Comparison of ENCODE assay signal across 31 cellular contexts in genomic region chr3:7410782-7411181, GRCh38.
DNase-seq lines count a peak whose midpoint lies in the region; ATAC-seq, FAIRE-seq and TF ChIP-seq lines count a peak whose summit lies in the region.
"Had no signal": no experiment of that assay in that cellular context is flagged by ENCODE, and none has a peak within 500 bp of the region (broad histone marks: within the 10 kb centered on the region; RNA-seq: fewer than 3 reads in every experiment).

No MANE protein-coding gene starts in this region.

- H3K9ac ChIP-seq in H1 (replicated peaks in 1 of 4; ENCODE audit: extremely low read depth in 1 of 4, low read depth in 3 of 4, low read length in 3 of 4) (no peak overlapping the region), SK-N-SH (no peak overlapping the region)
- H3K9ac ChIP-seq: BLaER1, GM23248 had no signal

- H3F3A ChIP-seq in SK-N-SH (replicated peaks; ENCODE audit: insufficient read depth) = no peaks in the 10 kb centered on the region

- peaks cover 0 to 5% of the 10 kb centered on the region in 2 donors for H3K9me3 Mint-ChIP-seq in activated naive CD4-positive, alpha-beta T cell treated with anti-CD3 and anti-CD28 coated beads, Interleukin-2, amount 50 U/mL, for 72 hours
- H3K9me3 Mint-ChIP-seq: CD4-positive, alpha-beta T cell had no signal

- no peak overlapping the region for H3K4me3 ChIP-seq in H1 (ENCODE audit: extremely low read depth in 1 of 4, insufficient read depth in 2 of 4, low read depth in 3 of 4, low read length in 4 of 4)
- no peak overlapping the region for H3K4me3 ChIP-seq in SK-N-SH (ENCODE audit: low read depth in 2 of 2, low read length in 1 of 2)
- H3K4me3 ChIP-seq: BLaER1, GM12878, GM23248, SJSA1 had no signal

- CTCF ChIA-PET in H1 (lab: Charles Lee; ENCODE audit: partially characterized antibody) (interaction anchor here (0.8 to 2.0 kb wide), 6 partner anchors 8 to 292 kb away, joined by 3 to 9 read pairs (median 4); no protein-coding TSS in a partner anchor), SK-N-SH (lab: Yijun Ruan, JAX) (no interaction called here)

- H3K18ac ChIP-seq in H1 (ENCODE audit: extremely low read depth, low read length) = no peak overlapping the region

- no peak overlapping the region for H2BK5ac ChIP-seq in H1 (ENCODE audit: low read depth, low read length)

- no peak overlapping the region for H3K56ac ChIP-seq in H1 (replicated peaks; ENCODE audit: insufficient read length, low read depth, low read length)

- no peaks in the 10 kb centered on the region for H3K9me2 ChIP-seq in SK-N-SH

- no peak overlapping the region for H2BK12ac ChIP-seq in H1 (ENCODE audit: low read depth, low read length)

- no peaks in the 10 kb centered on the region for H3K27me3 ChIP-seq in H1 (replicated peaks in 1 of 4; ENCODE audit: control insufficient read depth in 3 of 4, extremely low read depth in 1 of 4, insufficient read depth in 3 of 4, low read length in 3 of 4)
- no peaks in the 10 kb centered on the region for H3K27me3 ChIP-seq in SK-N-SH (ENCODE audit: insufficient read depth)
- H3K27me3 ChIP-seq: BLaER1, SJSA1 had no signal

- H3K36me3 Mint-ChIP-seq in activated naive CD4-positive, alpha-beta T cell treated with anti-CD3 and anti-CD28 coated beads, Interleukin-2, amount 50 U/mL, for 72 hours = no peaks in the 10 kb centered on the region

- DNase-seq in HT-29 (ENCODE audit: low spot score) (peak; percentile 6), H1 (ENCODE audit: low read depth in 1 of 2, low spot score in 2 of 2) (no peak), iPS-NIHi11 (ENCODE audit: low spot score) (peak; percentile 9), SK-N-SH (no peak), SW 1271 (lab: John Stamatoyannopoulos, UW) (no peak)
- no peak for DNase-seq in activated naive CD4-positive, alpha-beta T cell treated with anti-CD3 and anti-CD28 coated beads, Interleukin-2, amount 50 U/mL, for 72 hours (ENCODE audit: low spot score in 2 of 2)
- DNase-seq: Caco-2; CD4-positive, alpha-beta T cell; DMS79; EL; GDM1; GM23248; HCEC 1CT; Karpas-422; NCI-H1092 treated with DMSO at 0.1 percent for 48 hours; NCI-H1436; NCI-H187; NCI-H2081 treated with DMSO at 0.1 percent for 48 hours; NCI-H2171; NCI-H226; NCI-H510A; NCI-H69; NK-92 treated with Interleukin-12 subunit alpha and Interleukin-12 subunit beta, amount 100 ng/mL, for 24 hours; PC-3; Right ventricle myocardium superior had no signal

- H3K14ac ChIP-seq in H1 (ENCODE audit: insufficient read length) = no peak overlapping the region

- H4K20me1 ChIP-seq in H1 (replicated peaks in 1 of 2; ENCODE audit: control insufficient read depth in 1 of 2, insufficient read depth in 2 of 2, low read length in 2 of 2) = no peaks in the 10 kb centered on the region
- no peaks in the 10 kb centered on the region for H4K20me1 ChIP-seq in SK-N-SH (ENCODE audit: insufficient read depth)
- H4K20me1 ChIP-seq: BLaER1 had no signal

- no peak overlapping the region for H4K5ac ChIP-seq in H1 (ENCODE audit: insufficient read length, low read depth, low read length)

- H3K4me1 ChIP-seq in H1 (replicated peaks in 1 of 4; ENCODE audit: control insufficient read depth in 3 of 4, insufficient read depth in 4 of 4, low read length in 3 of 4) (no peaks in the 10 kb centered on the region), SK-N-SH (ENCODE audit: control insufficient read depth in 1 of 2, insufficient read depth in 2 of 2, low read depth in 1 of 2, low read length in 1 of 2) (no peaks in the 10 kb centered on the region)
- H3K4me1 ChIP-seq: BLaER1, Caco-2, SJSA1 had no signal

- no peak overlapping the region for H2BK120ac ChIP-seq in H1 (replicated peaks; ENCODE audit: low read depth, low read length)

- H4K8ac ChIP-seq in H1 (ENCODE audit: extremely low read depth, insufficient read depth, low read length) = no peak overlapping the region

- POLR2A ChIA-PET in H1 (lab: Charles Lee; ENCODE audit: partially characterized antibody) (no interaction called here), SK-N-SH (lab: Yijun Ruan, JAX) (no interaction called here)

- H3K27ac ChIP-seq in C4-2B (no peak overlapping the region), H1 (ENCODE audit: low read depth, low read length) (no peak overlapping the region), SK-N-SH (ENCODE audit: low read depth in 2 of 2, low read length in 1 of 2) (no peak overlapping the region)
- H3K27ac ChIP-seq: BLaER1, GM23248, SJSA1 had no signal

- H3K4me2 ChIP-seq in H1 (ENCODE audit: insufficient read depth in 1 of 2, low read depth in 2 of 2, low read length in 2 of 2) = no peak overlapping the region
- no peak overlapping the region for H3K4me2 ChIP-seq in SK-N-SH
- H3K4me2 ChIP-seq: BLaER1 had no signal

- H2BK15ac ChIP-seq in H1 (ENCODE audit: low read length) = no peak overlapping the region

- FAIRE-seq in H1 (lab: Jason Lieb, UNC) = no peak
- FAIRE-seq: A204.1, GM12878, HepG2 had no signal

- H3K36me3 ChIP-seq in H1 (ENCODE audit: control insufficient read depth in 2 of 4, insufficient read depth in 4 of 4, low read length in 3 of 4) (no peaks in the 10 kb centered on the region; a peak in 1 of 8 replicates), SK-N-SH (replicated peaks in 1 of 2; ENCODE audit: control insufficient read depth in 1 of 2, insufficient read depth in 2 of 2, low read length in 1 of 2) (no peaks in the 10 kb centered on the region)
- H3K36me3 ChIP-seq: BLaER1, SJSA1 had no signal

- H3K9me3 ChIP-seq in H1 (ENCODE audit: insufficient read depth in 2 of 2, low read depth in 1 of 2, low read length in 1 of 2) = no peaks in the 10 kb centered on the region
- H3K9me3 ChIP-seq in SK-N-SH = no peaks in the 10 kb centered on the region
- H3K9me3 ChIP-seq: BLaER1, Caco-2, SJSA1 had no signal

- TF ChIP-seq CTCF in C4-2B (conservative IDR thresholded peaks at IDR 0.05) (peak; percentile 13), H1 (IDR thresholded peaks at IDR 0.05; ENCODE audit: control extremely low read depth in 1 of 3, insufficient read depth in 1 of 3, low read depth in 1 of 3, low read length in 3 of 3) (peak; percentile 18 to 42 (median 25); a peak in 3 of 4 replicates), SK-N-SH (IDR thresholded peaks at IDR 0.05) (no peak)

- 90% methylated on average over 4 of the region's 4 CpGs; no CpG with 5 or more reads in 1 of the 2 experiments for WGBS in H1 (ENCODE audit: extremely low coverage in 1 of 2, insufficient coverage in 1 of 2, insufficient read length in 1 of 2, insufficient replicate concordance in 2 of 2, low coverage in 1 of 2, low lambda C conversion rate in 2 of 2, missing lambda C conversion rate in 1 of 2), 2 experiments
- 25% methylated on average over 4 of the region's 4 CpGs for WGBS in SK-N-SH (ENCODE audit: low lambda C conversion rate)

- no peak for ATAC-seq in activated naive CD4-positive, alpha-beta T cell treated with anti-CD3 and anti-CD28 coated beads, Interleukin-2, amount 50 U/mL, for 72 hours
- ATAC-seq: GM12878, HepG2, PC-3 had no signal

- no peak overlapping the region for H2BK20ac ChIP-seq in H1 (ENCODE audit: low read length)

- H3K23ac ChIP-seq in H1 (ENCODE audit: insufficient read length) = no peak overlapping the region

- no peak overlapping the region for H3K4ac ChIP-seq in H1 (replicated peaks; ENCODE audit: insufficient read length, low read depth, low read length)

- H3K79me1 ChIP-seq in H1 (ENCODE audit: low read depth, low read length) = no peaks in the 10 kb centered on the region

- TF ChIP-seq EP300 in H1 (IDR thresholded peaks at IDR 0.05; ENCODE audit: borderline replicate concordance in 1 of 2, low read depth in 2 of 2, low read length in 2 of 2) = no peak
- no peak for TF ChIP-seq EP300 in SK-N-SH (IDR thresholded peaks at IDR 0.05; ENCODE audit: borderline replicate concordance in 1 of 2, low read depth in 1 of 2, low read length in 1 of 2)

- H2AK5ac ChIP-seq in H1 (ENCODE audit: low read depth, low read length) = no peak overlapping the region

- H2AFZ ChIP-seq in H1 (ENCODE audit: low read length) = no peak overlapping the region
- H2AFZ ChIP-seq in SK-N-SH (ENCODE audit: low read depth) = no peak overlapping the region
- H2AFZ ChIP-seq: GM23248 had no signal

- no peak for TF ChIP-seq POLR2A in H1 (IDR thresholded peaks at IDR 0.05; ENCODE audit: control extremely low read depth in 1 of 2, low read depth in 2 of 2, low read length in 2 of 2)

- peak; percentile 33 to 58; a peak in 3 of 4 replicates for TF ChIP-seq RAD21 in H1 (IDR thresholded peaks at IDR 0.05 in 1 of 2, conservative IDR thresholded peaks at IDR 0.05 in 1 of 2; ENCODE audit: low read depth in 2 of 2, low read length in 2 of 2)
- no peak for TF ChIP-seq RAD21 in SK-N-SH (IDR thresholded peaks at IDR 0.05; ENCODE audit: low read length)

- H4K91ac ChIP-seq in H1 (replicated peaks; ENCODE audit: insufficient read length, low read length) = no peak overlapping the region

- H3K27ac Mint-ChIP-seq in activated naive CD4-positive, alpha-beta T cell treated with anti-CD3 and anti-CD28 coated beads, Interleukin-2, amount 50 U/mL, for 72 hours = no peak overlapping the region
- H3K27ac Mint-ChIP-seq: CD4-positive, alpha-beta T cell had no signal

- H3K79me2 ChIP-seq in H1 (ENCODE audit: control insufficient read depth in 1 of 2, insufficient read depth in 2 of 2, low read length in 2 of 2) (no peaks in the 10 kb centered on the region), SK-N-SH (ENCODE audit: insufficient read depth) (no peaks in the 10 kb centered on the region)

- no peaks in the 10 kb centered on the region; the same call in 1 of the 2 replicates for H3K23me2 ChIP-seq in H1 (ENCODE audit: low read depth, low read length)

TF ChIP-seq in H1, 55 proteins besides CTCF, POLR2A, EP300 and RAD21 (continues in another document):
- TF ChIP-seq CBX5 (IDR thresholded peaks at IDR 0.05; ENCODE audit: low read depth, low read length) (no peak), NANOG (IDR thresholded peaks at IDR 0.05; ENCODE audit: insufficient read depth, low read depth, low read length, poor library complexity, severe bottlenecking) (no peak), RFX5 (IDR thresholded peaks at IDR 0.05; ENCODE audit: borderline replicate concordance, low read depth, low read length) (no peak)

TF ChIP-seq in SK-N-SH, 30 proteins besides CTCF, POLR2A, EP300 and RAD21 (continues in another document):
- TF ChIP-seq FOXJ3 (CRISPR knock-in tag; IDR thresholded peaks at IDR 0.05) (no peak), ZBTB33 (IDR thresholded peaks at IDR 0.05; ENCODE audit: borderline replicate concordance, low read depth) (no peak)

Comparison
In these comparisons a context has a peak if more than half of its experiments do, and no peak if none do; other contexts are left out.
1. DNase-seq: peak in HT-29 (single experiment) and iPS-NIHi11 (single experiment); none in H1 (0 of 2), activated naive CD4-positive, alpha-beta T cell treated with anti-CD3 and anti-CD28 coated beads, Interleukin-2, amount 50 U/mL, for 72 hours (0 of 2), SK-N-SH (single experiment) and SW 1271 (0 of 2).